ENCODE assay signal across 9 cellular contexts in the genomic region with DNA sequence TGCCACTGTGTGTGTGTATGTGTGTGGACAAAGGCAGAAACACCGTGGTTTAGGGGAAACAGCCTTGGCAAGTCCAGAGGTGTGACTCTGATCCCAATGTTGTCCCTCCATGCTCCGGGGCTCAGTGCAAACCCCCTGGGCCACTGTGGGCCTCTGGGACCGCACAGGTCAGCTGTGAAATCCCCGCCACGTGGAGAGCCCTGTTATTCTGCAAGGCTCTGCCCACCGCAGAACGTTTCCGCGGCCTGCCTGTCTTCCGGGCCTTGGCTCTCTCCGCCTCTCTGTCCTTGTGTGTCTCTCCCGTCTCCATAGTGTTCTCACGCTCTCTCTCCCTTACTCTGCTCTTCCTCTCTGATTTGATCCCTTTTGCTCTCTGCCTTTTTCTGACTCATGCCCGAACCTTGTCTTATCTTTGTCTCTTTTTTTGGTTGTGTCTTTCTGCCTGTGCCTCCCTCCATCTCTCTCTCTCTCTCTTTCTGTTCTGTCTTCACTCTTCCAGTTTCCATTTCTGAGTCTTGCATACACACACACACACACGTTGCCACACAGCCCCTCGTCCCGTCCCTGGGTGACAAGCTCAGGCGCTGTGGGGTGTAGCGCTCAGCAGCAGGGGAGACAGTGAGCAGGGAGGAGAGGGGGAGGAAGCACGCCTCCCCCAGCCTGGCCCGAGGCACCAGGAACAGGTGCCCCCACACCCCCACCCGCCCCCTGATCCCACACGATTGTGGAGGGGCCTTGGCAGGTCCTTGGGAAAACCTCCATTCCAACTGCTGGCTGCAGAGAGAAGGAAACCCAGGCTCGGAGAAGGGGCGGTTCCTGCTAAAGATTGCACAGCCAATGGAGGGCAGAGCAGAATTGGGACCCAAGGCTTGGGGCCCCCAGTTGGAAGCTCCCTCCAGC. TPM values are rescaled to one million over a fixed set of nuclear protein-coding genes. Genes with fewer than 3 reads are reported as not detected.
DNase-seq lines count a peak whose midpoint lies in the region; ATAC-seq, FAIRE-seq and TF ChIP-seq lines count a peak whose summit lies in the region.
"Had no signal": no experiment of that assay in that cellular context is flagged by ENCODE, and none has a peak within 500 bp of the region (broad histone marks: within the 10 kb centered on the region; RNA-seq: fewer than 3 reads in every experiment).

No MANE protein-coding gene starts in this region.

- DNase-seq in GM13976 (ENCODE audit: low spot score): peak; percentile 75
- DNase-seq in OCI-M1 (lab: John Stamatoyannopoulos, UW): peak; percentile 58
- no peak for DNase-seq in endothelial cell (ENCODE audit: low spot score)
- DNase-seq in pancreas: no peak
- no peak for DNase-seq in germinal center (ENCODE audit: low spot score)
- no peak for DNase-seq in NCI-H2107 (lab: John Stamatoyannopoulos, UW)
- DNase-seq in activated CD4-positive, CD25-positive, alpha-beta regulatory T cell (lab: John Stamatoyannopoulos, UW): no peak

- WGBS in pancreas, 2 donors: 24 to 30% methylated on average over 24 to 25 of the region's 25 CpGs

- H3K4me3 Mint-ChIP-seq in endothelial cell (ENCODE audit: unreplicated experiment): peak overlapping the region; percentile 21

- H3K9me3 ChIP-seq in pancreas: no peaks in the 10 kb centered on the region

- TF ChIP-seq CTCF in GM13976 (IDR thresholded peaks at IDR 0.05; ENCODE audit: borderline replicate concordance, control extremely low read depth, extremely low read depth, insufficient read depth, missing control alignments): no peak
- TF ChIP-seq CTCF in endothelial cell (IDR thresholded peaks at IDR 0.05; ENCODE audit: unreplicated experiment): no peak
- TF ChIP-seq CTCF in pancreas (IDR thresholded peaks at IDR 0.05): no peak

- H3K27me3 ChIP-seq in pancreas: peaks cover 0 to 9% (median 3%) of the 10 kb centered on the region in 4 donors

- H3K36me3 Mint-ChIP-seq in endothelial cell (ENCODE audit: low read depth, unreplicated experiment): peaks cover 17% of the 10 kb centered on the region

- H3K36me3 ChIP-seq in pancreas: no peaks in the 10 kb centered on the region

- in situ Hi-C loops in GM13976 (cut with MboI; ENCODE audit: low sequenced_read_pairs, unreplicated experiment): no loop called here

- peaks cover 22% of the 10 kb centered on the region for H3K4me1 Mint-ChIP-seq in endothelial cell (ENCODE audit: unreplicated experiment)

- peak overlapping the region in 3 of 4 donors; percentile 34 to 76 (median 66) for H3K27ac ChIP-seq in pancreas

- FAIRE-seq in pancreas (lab: Jason Lieb, UNC): no peak

- H3K4me1 ChIP-seq in pancreas: no peaks in the 10 kb centered on the region

- peak overlapping the region; percentile 69 for H3K27ac Mint-ChIP-seq in endothelial cell (ENCODE audit: unreplicated experiment)

- ATAC-seq in pancreas: peak in 2 of 4 donors; percentile 7 to 31
- no peak for ATAC-seq in HG02852 (IDR thresholded peaks at IDR 0.05; ENCODE audit: unreplicated experiment)

- intact Hi-C loops in pancreas (cut with DNase I): no loop called here

- no peak overlapping the region for H3K4me3 ChIP-seq in pancreas

- H3K27me3 Mint-ChIP-seq in endothelial cell (ENCODE audit: unreplicated experiment): peaks cover 17% of the 10 kb centered on the region

- peaks cover 11% of the 10 kb centered on the region for H3K9me3 Mint-ChIP-seq in endothelial cell (ENCODE audit: unreplicated experiment)

RNA-seq across cellular contexts. Expression of gene TTYH1, which starts 3.0 kb away (rescaled TPM):
- total RNA-seq in endothelial cell (ENCODE audit: unreplicated experiment) (10.4 TPM), pancreas (10 to 100 TPM; 20.8 to 38.1 (median 24.6) TPM)
- 10 to 100 TPM; 40.0 to 78.0 TPM for polyA plus RNA-seq in pancreas
- total RNA-seq: kidney epithelial cell had no signal

RNA-seq across cellular contexts. Expression of gene LENG8, which starts 30.7 kb away (rescaled TPM):
- total RNA-seq in endothelial cell (ENCODE audit: unreplicated experiment) (162 TPM), pancreas (100 to 1,000 TPM in 4 of 6 donors, 10 to 100 TPM in 2; 64.8 to 173 (median 129) TPM)
- polyA plus RNA-seq in pancreas: 100 to 1,000 TPM; 313 to 657 TPM

RNA-seq across cellular contexts. Expression of gene LENG9, which starts 45.3 kb away (rescaled TPM):
- total RNA-seq in endothelial cell (ENCODE audit: unreplicated experiment) (3.4 TPM), pancreas (10 to 100 TPM in 5 of 6 donors, 1 to 10 TPM in 1; 8.6 to 23.4 (median 16.9) TPM)
- 10 to 100 TPM in 1 of 2 donors, 1 to 10 TPM in 1; 4.2 to 12.1 TPM for polyA plus RNA-seq in pancreas

RNA-seq across cellular contexts. Expression of gene LAIR1, which starts 53.5 kb away (rescaled TPM):
- total RNA-seq in endothelial cell (ENCODE audit: unreplicated experiment) (2.1 TPM), pancreas (10 to 100 TPM in 2 of 6 donors, 1 to 10 TPM in 3, under 1 TPM in 1; 0.69 to 33.1 (median 4.8) TPM)
- polyA plus RNA-seq in pancreas: 1 to 10 TPM; 1.7 to 3.1 TPM

RNA-seq across cellular contexts. Expression of gene CDC42EP5, which starts 54.8 kb away (rescaled TPM):
- total RNA-seq in endothelial cell (ENCODE audit: unreplicated experiment) (21.4 TPM), pancreas (10 to 100 TPM in 4 of 6 donors, 1 to 10 TPM in 2; 8.2 to 48.0 (median 20.4) TPM)
- polyA plus RNA-seq in pancreas: 10 to 100 TPM in 1 of 2 donors, 1 to 10 TPM in 1; 7.5 to 15.1 TPM

Comparison
In these comparisons a context has a peak if more than half of its experiments do, and no peak if none do; other contexts are left out.
1. DNase-seq: peak in GM13976 (single experiment) and OCI-M1 (single experiment); none in endothelial cell (single experiment), pancreas (0 of 6), germinal center (single experiment), NCI-H2107 (single experiment) and activated CD4-positive, CD25-positive, alpha-beta regulatory T cell (0 of 4).